Comparison of ENCODE assay signal across 8 cellular contexts in the genomic region with DNA sequence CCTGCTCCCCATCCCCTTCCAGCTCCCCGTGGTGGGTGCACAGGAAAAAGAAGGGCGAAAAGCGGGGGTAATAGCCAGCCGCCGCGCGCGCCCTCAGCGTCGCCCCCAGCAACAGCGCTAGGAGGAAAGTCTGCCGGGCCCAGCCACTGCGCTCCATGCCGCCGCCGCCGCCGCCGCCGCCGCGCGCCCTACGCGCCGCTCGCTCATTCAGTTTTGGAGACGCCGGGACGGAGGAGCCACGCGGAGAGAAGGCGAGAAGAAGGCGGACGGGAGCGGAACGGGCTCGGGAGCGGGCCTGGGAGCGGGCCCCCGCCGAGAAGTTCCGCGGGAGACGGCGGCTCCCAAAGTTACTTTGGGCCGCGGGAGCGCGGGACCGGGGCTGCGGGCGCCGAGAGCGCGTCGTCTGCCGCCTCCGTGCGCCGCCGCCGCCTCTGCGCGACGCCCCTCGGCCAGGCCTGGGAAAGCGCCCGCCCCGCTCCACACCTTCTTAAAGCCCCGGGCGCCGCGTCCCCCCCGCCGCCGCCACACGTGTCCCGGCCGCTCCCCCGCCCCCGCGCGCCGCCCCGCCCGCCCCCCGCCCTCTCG.
A peak's percentile ranks its signal among the peaks of the same experiment; 100 is the strongest.
DNase-seq lines count a peak whose midpoint lies in the region.

A gene (minus strand): TSS at position 459 of the 585 bp plus-strand sequence. CDS start 302 bp downstream, at position 157.

- H3K4me1 Mint-ChIP-seq in activated naive CD4-positive, alpha-beta T cell treated with anti-CD3 and anti-CD28 coated beads, Interleukin-2, amount 50 U/mL, for 24 hours = peaks cover 7% of the 10 kb centered on the region

- H3K9me3 ChIP-seq in muscle layer of colon (ENCODE audit: low read length) = no peaks in the 10 kb centered on the region

- DNase-seq in activated naive CD4-positive, alpha-beta T cell treated with anti-CD3 and anti-CD28 coated beads, Interleukin-2, amount 50 U/mL, for 16 hours = no peak
- DNase-seq in NCI-H526 treated with DMSO at 0.1 percent for 48 hours (lab: John Stamatoyannopoulos, UW) (peak; percentile 54), ecto neural progenitor cell (ENCODE audit: low spot score) (peak; percentile 72), NCI-H2107 treated with DMSO at 0.1 percent for 48 hours (lab: John Stamatoyannopoulos, UW; ENCODE audit: unreplicated experiment) (no peak), SHP77 treated with DMSO at 0.1 percent for 48 hours (lab: John Stamatoyannopoulos, UW) (no peak), LoVo (ENCODE audit: low spot score) (no peak)

- no peaks in the 10 kb centered on the region for H3K9me3 Mint-ChIP-seq in activated naive CD4-positive, alpha-beta T cell treated with anti-CD3 and anti-CD28 coated beads, Interleukin-2, amount 50 U/mL, for 24 hours

- H3K4me3 ChIP-seq in muscle layer of colon (ENCODE audit: low read depth in 1 of 2, low read length in 2 of 2) = peak within 1 kb of the TSS; percentile 32 to 55

- peaks cover 11 to 26% of the 10 kb centered on the region in 2 donors for H3K27me3 ChIP-seq in muscle layer of colon (ENCODE audit: control insufficient read depth in 1 of 2, insufficient read depth in 2 of 2, low read length in 2 of 2)

- peak within 1 kb of the TSS; percentile 71 for H3K4me3 Mint-ChIP-seq in activated naive CD4-positive, alpha-beta T cell treated with anti-CD3 and anti-CD28 coated beads, Interleukin-2, amount 50 U/mL, for 24 hours

- no peaks in the 10 kb centered on the region for H3K36me3 ChIP-seq in muscle layer of colon (ENCODE audit: insufficient read depth, low read length)

- no peaks in the 10 kb centered on the region for H3K36me3 Mint-ChIP-seq in activated naive CD4-positive, alpha-beta T cell treated with anti-CD3 and anti-CD28 coated beads, Interleukin-2, amount 50 U/mL, for 24 hours

- no peaks in the 10 kb centered on the region for H3K4me1 ChIP-seq in muscle layer of colon (ENCODE audit: insufficient read depth, low read length)

- no peak within 1 kb of the TSS for H3K27ac Mint-ChIP-seq in activated naive CD4-positive, alpha-beta T cell treated with anti-CD3 and anti-CD28 coated beads, Interleukin-2, amount 50 U/mL, for 24 hours

- no peak within 1 kb of the TSS for H3K9ac ChIP-seq in muscle layer of colon (ENCODE audit: low read length)

- H3K27ac ChIP-seq in muscle layer of colon (ENCODE audit: low read depth, low read length) = no peak within 1 kb of the TSS

- H3K27me3 Mint-ChIP-seq in activated naive CD4-positive, alpha-beta T cell treated with anti-CD3 and anti-CD28 coated beads, Interleukin-2, amount 50 U/mL, for 24 hours = peaks cover 38% of the 10 kb centered on the region

Comparison
In these comparisons a context has a peak if more than half of its experiments do, and no peak if none do; other contexts are left out.
1. DNase-seq: peak in NCI-H526 treated with DMSO at 0.1 percent for 48 hours (single experiment) and ecto neural progenitor cell (single experiment); none in activated naive CD4-positive, alpha-beta T cell treated with anti-CD3 and anti-CD28 coated beads, Interleukin-2, amount 50 U/mL, for 16 hours (single experiment), NCI-H2107 treated with DMSO at 0.1 percent for 48 hours (single experiment), SHP77 treated with DMSO at 0.1 percent for 48 hours (single experiment) and LoVo (single experiment).